Comparison of ENCODE assay signal across 13 cellular contexts in the genomic region with DNA sequence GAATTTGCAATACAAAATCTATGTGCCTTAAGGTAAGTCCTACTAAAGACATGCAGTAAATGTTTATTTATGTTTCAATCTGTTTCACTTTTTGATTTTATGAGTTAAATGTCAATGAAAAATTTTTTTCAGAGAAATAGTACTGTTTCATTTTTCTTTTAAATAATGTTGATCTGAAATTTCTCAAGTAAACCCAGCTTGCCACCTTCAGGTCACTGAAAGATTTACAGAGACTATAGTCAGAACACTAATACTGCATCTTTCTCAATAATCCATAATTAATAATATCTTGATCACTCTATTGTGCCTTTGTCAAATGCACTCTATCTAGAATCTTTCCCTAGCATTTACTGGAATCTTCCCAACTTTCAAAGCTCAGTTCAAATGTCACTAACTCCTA. TPM values are rescaled to one million over a fixed set of nuclear protein-coding genes. Genes with fewer than 3 reads are reported as not detected.
A peak's percentile ranks its signal among the peaks of the same experiment; 100 is the strongest.
DNase-seq lines count a peak whose midpoint lies in the region; ATAC-seq and TF ChIP-seq lines count a peak whose summit lies in the region.
"Had no signal": no experiment of that assay in that cellular context is flagged by ENCODE, and none has a peak within 500 bp of the region (broad histone marks: within the 10 kb centered on the region; RNA-seq: fewer than 3 reads in every experiment).

No MANE protein-coding gene starts in this region.

- H3K4me1 Mint-ChIP-seq in glutamatergic neuron (ENCODE audit: low read depth, unreplicated experiment): peaks cover 7% of the 10 kb centered on the region
- H3K4me1 Mint-ChIP-seq: activated naive CD4-positive, alpha-beta T cell treated with anti-CD3 and anti-CD28 coated beads, Interleukin-2, amount 50 U/mL, for 24 hours had no signal

- no peak overlapping the region for H3K4me2 ChIP-seq in GM23248 (ENCODE audit: unreplicated experiment)
- no peak overlapping the region for H3K4me2 ChIP-seq in SK-N-SH

- DNase-seq in ACHN: peak; percentile 18
- peak; percentile 48 for DNase-seq in GM23248
- DNase-seq in SK-N-SH: peak; percentile 42
- no peak for DNase-seq in glutamatergic neuron
- DNase-seq in aorta: no peak
- DNase-seq in NCI-H146 (lab: John Stamatoyannopoulos, UW): no peak
- no peak for DNase-seq in mucosa of gallbladder (ENCODE audit: low spot score)
- DNase-seq: activated CD4-positive, CD25-positive, alpha-beta regulatory T cell; DMS79; NCI-H82 had no signal

- no peak overlapping the region for H3K4me3 Mint-ChIP-seq in glutamatergic neuron (ENCODE audit: unreplicated experiment)
- H3K4me3 Mint-ChIP-seq: activated naive CD4-positive, alpha-beta T cell treated with anti-CD3 and anti-CD28 coated beads, Interleukin-2, amount 50 U/mL, for 24 hours had no signal

- no peaks in the 10 kb centered on the region for H3K9me3 ChIP-seq in GM23248 (ENCODE audit: low read depth)
- no peaks in the 10 kb centered on the region for H3K9me3 ChIP-seq in SK-N-SH
- H3K9me3 ChIP-seq in aorta (ENCODE audit: control insufficient read depth, low read length): no peaks in the 10 kb centered on the region
- H3K9me3 ChIP-seq: tibial nerve had no signal

- no peaks in the 10 kb centered on the region for H3K27me3 Mint-ChIP-seq in glutamatergic neuron (ENCODE audit: unreplicated experiment)
- H3K27me3 Mint-ChIP-seq: activated naive CD4-positive, alpha-beta T cell treated with anti-CD3 and anti-CD28 coated beads, Interleukin-2, amount 50 U/mL, for 24 hours had no signal

- TF ChIP-seq CTCF in SK-N-SH (IDR thresholded peaks at IDR 0.05): peak; percentile 69
- TF ChIP-seq CTCF in glutamatergic neuron (IDR thresholded peaks at IDR 0.05; ENCODE audit: partially characterized antibody, unreplicated experiment): peak; percentile 30

- H3K36me3 ChIP-seq in GM23248 (ENCODE audit: low read depth) (no peaks in the 10 kb centered on the region), SK-N-SH (replicated peaks in 1 of 2; ENCODE audit: control insufficient read depth in 1 of 2, insufficient read depth in 2 of 2, low read length in 1 of 2) (no peaks in the 10 kb centered on the region), aorta (ENCODE audit: control insufficient read depth in 1 of 2, insufficient read depth in 2 of 2, low read length in 1 of 2) (no peaks in the 10 kb centered on the region)
- H3K36me3 ChIP-seq: tibial nerve had no signal

- H3K36me3 Mint-ChIP-seq in glutamatergic neuron (ENCODE audit: unreplicated experiment): no peaks in the 10 kb centered on the region
- H3K36me3 Mint-ChIP-seq: activated naive CD4-positive, alpha-beta T cell treated with anti-CD3 and anti-CD28 coated beads, Interleukin-2, amount 50 U/mL, for 24 hours had no signal

- ATAC-seq in aorta (ENCODE audit: low FRiP score): no peak
- ATAC-seq in HG03025 (IDR thresholded peaks at IDR 0.05; ENCODE audit: low FRiP score, unreplicated experiment): no peak

- no peaks in the 10 kb centered on the region for H3K9me3 Mint-ChIP-seq in glutamatergic neuron (ENCODE audit: unreplicated experiment)
- H3K9me3 Mint-ChIP-seq: activated naive CD4-positive, alpha-beta T cell treated with anti-CD3 and anti-CD28 coated beads, Interleukin-2, amount 50 U/mL, for 24 hours had no signal

- in situ Hi-C loops in ACHN (cut with HindIII; ENCODE audit: low pct_ligation_motif_present, low pct_unique_long_range_greater_than_20kb, low sequenced_read_pairs): no loop called here
- in situ Hi-C loops in GM23248 (cut with MboI): no loop called here

- H3K79me2 ChIP-seq in GM23248 (ENCODE audit: insufficient read depth): no peaks in the 10 kb centered on the region
- no peaks in the 10 kb centered on the region for H3K79me2 ChIP-seq in SK-N-SH (ENCODE audit: insufficient read depth)

- intact Hi-C loops in aorta (cut with DNase I): no loop called here

- TF ChIP-seq EP300 in SK-N-SH (IDR thresholded peaks at IDR 0.05; ENCODE audit: borderline replicate concordance in 1 of 2, low read depth in 1 of 2, low read length in 1 of 2): no peak

- no peaks in the 10 kb centered on the region; the same call in 1 of the 2 replicates for H3F3A ChIP-seq in GM23248 (ENCODE audit: insufficient read depth)
- no peaks in the 10 kb centered on the region for H3F3A ChIP-seq in SK-N-SH (replicated peaks; ENCODE audit: insufficient read depth)

- H3K27me3 ChIP-seq in GM23248 (replicated peaks; ENCODE audit: insufficient read depth) (no peaks in the 10 kb centered on the region), SK-N-SH (ENCODE audit: insufficient read depth) (no peaks in the 10 kb centered on the region), aorta (ENCODE audit: control insufficient read depth in 1 of 2, insufficient read depth in 2 of 2, low read length in 1 of 2) (no peaks in the 10 kb centered on the region)
- H3K27me3 ChIP-seq: tibial nerve had no signal

- no peak overlapping the region for H2AFZ ChIP-seq in GM23248
- no peak overlapping the region for H2AFZ ChIP-seq in SK-N-SH (ENCODE audit: low read depth)

- CTCF ChIA-PET in SK-N-SH (lab: Yijun Ruan, JAX): interaction anchor here (0.6 to 5.3 kb wide), 45 partner anchors 9 to 1664 kb away, joined by 3 to 105 read pairs (median 4); no protein-coding TSS in a partner anchor

- POLR2A ChIA-PET in SK-N-SH (lab: Yijun Ruan, JAX): interaction anchor here (1.5 kb wide), 1 partner anchor 60 kb away, joined by 5 read pairs; a partner anchor contains a TSS

- H3K9me2 ChIP-seq in GM23248 (ENCODE audit: insufficient read depth) (no peaks in the 10 kb centered on the region), SK-N-SH (no peaks in the 10 kb centered on the region)

- H3K27ac ChIP-seq in GM23248 (no peak overlapping the region), SK-N-SH (ENCODE audit: low read depth in 2 of 2, low read length in 1 of 2) (no peak overlapping the region), aorta (ENCODE audit: low read depth in 1 of 2, low read length in 2 of 2) (no peak overlapping the region)
- H3K27ac ChIP-seq: tibial nerve had no signal

- H3K9ac ChIP-seq in GM23248 (no peak overlapping the region), SK-N-SH (no peak overlapping the region)

- no peaks in the 10 kb centered on the region for H4K20me1 ChIP-seq in GM23248 (ENCODE audit: insufficient read depth)
- no peaks in the 10 kb centered on the region for H4K20me1 ChIP-seq in SK-N-SH (ENCODE audit: insufficient read depth)

- H3K4me1 ChIP-seq in GM23248 (ENCODE audit: insufficient read depth): no peaks in the 10 kb centered on the region
- H3K4me1 ChIP-seq in SK-N-SH (ENCODE audit: control insufficient read depth in 1 of 2, insufficient read depth in 2 of 2, low read depth in 1 of 2, low read length in 1 of 2): no peaks in the 10 kb centered on the region
- H3K4me1 ChIP-seq in aorta (ENCODE audit: control insufficient read depth in 1 of 2, insufficient read depth in 2 of 2, low read length in 2 of 2): no peaks in the 10 kb centered on the region
- H3K4me1 ChIP-seq: tibial nerve had no signal

- H3K4me3 ChIP-seq in GM23248 (no peak overlapping the region), SK-N-SH (ENCODE audit: low read depth in 2 of 2, low read length in 1 of 2) (no peak overlapping the region), aorta (ENCODE audit: low read length in 2 of 2) (no peak overlapping the region)
- H3K4me3 ChIP-seq: tibial nerve had no signal

- peak; percentile 86 for TF ChIP-seq RAD21 in SK-N-SH (IDR thresholded peaks at IDR 0.05; ENCODE audit: low read length)

- H3K27ac Mint-ChIP-seq in glutamatergic neuron (ENCODE audit: unreplicated experiment): no peak overlapping the region

TF ChIP-seq in SK-N-SH, 30 proteins besides CTCF, POLR2A, EP300 and RAD21:
- TF ChIP-seq GATA2 (CRISPR knock-in tag; IDR thresholded peaks at IDR 0.05) (no peak), SMC3 (IDR thresholded peaks at IDR 0.05; ENCODE audit: low read depth, low read length) (peak; percentile 62; the same call in 1 of the 2 replicates), POLR2AphosphoS5 (IDR thresholded peaks at IDR 0.05; ENCODE audit: low read depth, low read length) (no peak), FOSL2 (IDR thresholded peaks at IDR 0.05; ENCODE audit: borderline replicate concordance, low read depth) (no peak), FOXJ3 (CRISPR knock-in tag; IDR thresholded peaks at IDR 0.05) (no peak)
- TF ChIP-seq, protein P1, sequence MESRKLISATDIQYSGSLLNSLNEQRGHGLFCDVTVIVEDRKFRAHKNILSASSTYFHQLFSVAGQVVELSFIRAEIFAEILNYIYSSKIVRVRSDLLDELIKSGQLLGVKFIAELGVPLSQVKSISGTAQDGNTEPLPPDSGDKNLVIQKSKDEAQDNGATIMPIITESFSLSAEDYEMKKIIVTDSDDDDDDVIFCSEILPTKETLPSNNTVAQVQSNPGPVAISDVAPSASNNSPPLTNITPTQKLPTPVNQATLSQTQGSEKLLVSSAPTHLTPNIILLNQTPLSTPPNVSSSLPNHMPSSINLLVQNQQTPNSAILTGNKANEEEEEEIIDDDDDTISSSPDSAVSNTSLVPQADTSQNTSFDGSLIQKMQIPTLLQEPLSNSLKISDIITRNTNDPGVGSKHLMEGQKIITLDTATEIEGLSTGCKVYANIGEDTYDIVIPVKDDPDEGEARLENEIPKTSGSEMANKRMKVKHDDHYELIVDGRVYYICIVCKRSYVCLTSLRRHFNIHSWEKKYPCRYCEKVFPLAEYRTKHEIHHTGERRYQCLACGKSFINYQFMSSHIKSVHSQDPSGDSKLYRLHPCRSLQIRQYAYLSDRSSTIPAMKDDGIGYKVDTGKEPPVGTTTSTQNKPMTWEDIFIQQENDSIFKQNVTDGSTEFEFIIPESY (IDR thresholded peaks at IDR 0.05; ENCODE audit: borderline replicate concordance, low read depth): no peak

RNA-seq across cellular contexts. Expression of a gene that starts 6.5 kb away (rescaled TPM):
- total RNA-seq in GM23248 (2014; rRNA removed; shearing (Covaris generic)): 68.5 and 76.1 TPM in 2 replicates
- polyA plus RNA-seq in GM23248 (2016; fragmentation: Nextera tagmentation; extraction: Ambion mirVana) (17.9 and 18.9 TPM in 2 replicates), SK-N-SH (2012; rRNA removed) (33.8 and 45.5 TPM in 2 replicates), aorta (10 to 100 TPM; 17.3 to 26.5 TPM)
- polyA plus RNA-seq in SK-N-SH (2012; cell fraction: cytosol; rRNA removed): 56.4 and 58.0 TPM in 2 replicates
- 14.6 and 42.4 TPM in 2 replicates for polyA plus RNA-seq in SK-N-SH (2012; cell fraction: nucleus; rRNA removed)
- total RNA-seq in glutamatergic neuron (ENCODE audit: unreplicated experiment) (33.7 TPM), aorta (10 to 100 TPM; 29.3 to 34.0 TPM), mucosa of gallbladder (33.2 TPM)

Comparison
In these comparisons a context has a peak if more than half of its experiments do, and no peak if none do; other contexts are left out.
1. DNase-seq: peak in ACHN (single experiment), GM23248 (single experiment) and SK-N-SH (single experiment); none in glutamatergic neuron (single experiment), aorta (0 of 2), NCI-H146 (single experiment) and mucosa of gallbladder (single experiment).